ENCODE assay signal across 10 cellular contexts in genomic region chr20:45343445-45343866, GRCh38. TPM values are rescaled to one million over a fixed set of nuclear protein-coding genes. Genes with fewer than 3 reads are reported as not detected.
A peak's percentile ranks its signal among the peaks of the same experiment; 100 is the strongest.
DNase-seq lines count a peak whose midpoint lies in the region; ATAC-seq and TF ChIP-seq lines count a peak whose summit lies in the region.
"Had no signal": no experiment of that assay in that cellular context is flagged by ENCODE, and none has a peak within 500 bp of the region (broad histone marks: within the 10 kb centered on the region; RNA-seq: fewer than 3 reads in every experiment).

No MANE protein-coding gene starts in this region.

- WGBS in gastroesophageal sphincter (ENCODE audit: low coverage in 1 of 2), 2 donors, result 7 to 60% methylated on average over 1 to 2 of the region's 2 CpGs

- H3K27ac ChIP-seq in PC-9 (peak overlapping the region; percentile 92), gastroesophageal sphincter (peak overlapping the region; percentile 85 to 96 (median 95)), skin epidermis (peak overlapping the region in 18 of 21 experiments; percentile 7 to 95 (median 77))

- H3K9me3 ChIP-seq in PC-9 (ENCODE audit: insufficient read depth, low read depth), result no peaks in the 10 kb centered on the region
- no peaks in the 10 kb centered on the region for H3K9me3 ChIP-seq in gastroesophageal sphincter

- TF ChIP-seq POLR2A in gastroesophageal sphincter (IDR thresholded peaks at IDR 0.05), result no peak

- peak overlapping the region; percentile 94 for H3K27ac Mint-ChIP-seq in HFFc6

- peaks cover 40% of the 10 kb centered on the region for H3K36me3 Mint-ChIP-seq in HFFc6 (ENCODE audit: low read depth)

- H3K9me2 ChIP-seq in PC-9 (ENCODE audit: insufficient read depth), result no peaks in the 10 kb centered on the region

- peaks cover 72% of the 10 kb centered on the region for H3F3A ChIP-seq in PC-9 (ENCODE audit: insufficient read depth, low read depth)

- in situ Hi-C loops in KBM-7 (cut with MboI; ENCODE audit: low pct_unique_long_range_greater_than_20kb, low sequenced_read_pairs), result no loop called here

- no peaks in the 10 kb centered on the region; the same call in none of the 2 replicates for H3K27me3 Mint-ChIP-seq in HFFc6 (ENCODE audit: insufficient read depth)

- H3K4me1 Mint-ChIP-seq in HFFc6 (ENCODE audit: low read depth), result peaks cover 87% of the 10 kb centered on the region

- H3K36me3 ChIP-seq in PC-9 (ENCODE audit: low read depth), result peaks cover 26% of the 10 kb centered on the region; the same call in 1 of the 2 replicates
- no peaks in the 10 kb centered on the region for H3K36me3 ChIP-seq in gastroesophageal sphincter

- POLR2A ChIA-PET in PC-9 (lab: Charles Lee; ENCODE audit: unreplicated experiment), result interaction anchor here (0.5 to 1.2 kb wide), 5 partner anchors 16 to 383 kb away, joined by 3 to 11 read pairs (median 3); partner anchors contain the start of gene TOMM34

- H3K79me2 ChIP-seq in PC-9 (ENCODE audit: low read depth), result peaks cover 91% of the 10 kb centered on the region

- H3K9me3 Mint-ChIP-seq in HFFc6, result no peaks in the 10 kb centered on the region
- H3K9me3 Mint-ChIP-seq: neural crest cell had no signal

- no peak for ATAC-seq in gastroesophageal sphincter
- ATAC-seq in GM21619 (IDR thresholded peaks at IDR 0.05; ENCODE audit: unreplicated experiment), result no peak
- ATAC-seq in HG03108 (IDR thresholded peaks at IDR 0.05; ENCODE audit: unreplicated experiment), result no peak

- H3K4me1 ChIP-seq in PC-9 (replicated peaks; ENCODE audit: insufficient read depth) (peaks cover 85% of the 10 kb centered on the region), gastroesophageal sphincter (peaks cover 11 to 92% (median 71%) of the 10 kb centered on the region in 3 donors)

- peak overlapping the region; percentile 93 for H3K4me2 ChIP-seq in PC-9

- peak overlapping the region; percentile 99 for H3K4me3 Mint-ChIP-seq in HFFc6

- H4K20me1 ChIP-seq in PC-9 (ENCODE audit: insufficient read depth), result peaks cover 6% of the 10 kb centered on the region; the same call in 1 of the 2 replicates

- DNase-seq in HFFc6, result no peak
- DNase-seq in PC-9, result peak; percentile 34 to 83
- DNase-seq in activated CD8-positive, alpha-beta memory T cell treated with anti-CD3 and anti-CD28 coated beads, Interleukin-2, amount 50 U/mL, for 48 hours, result no peak
- DNase-seq in KBM-7, result no peak

- H2AFZ ChIP-seq in PC-9, result no peak overlapping the region

- TF ChIP-seq CTCF in HFFc6 (IDR thresholded peaks at IDR 0.05) (no peak), PC-9 (conservative IDR thresholded peaks at IDR 0.05) (no peak), gastroesophageal sphincter (IDR thresholded peaks at IDR 0.05) (no peak)

- CTCF ChIA-PET in PC-9 (lab: Charles Lee), result no interaction called here

- intact Hi-C loops in PC-9 (cut with micrococcal nuclease; ENCODE audit: unreplicated experiment), result no loop called here

- H3K4me3 ChIP-seq in PC-9 (peak overlapping the region; percentile 76), gastroesophageal sphincter (peak overlapping the region in 1 of 2 donors; percentile 80), skin epidermis (peak overlapping the region in 2 of 7 experiments; percentile 7 to 77)

- no TSS peak for BruUV-seq in PC-9 (replicated peaks; lab: Mats Ljungman, UMichigan)

- H3K27me3 ChIP-seq in PC-9 (ENCODE audit: insufficient read depth, low read depth) (no peaks in the 10 kb centered on the region), gastroesophageal sphincter (no peaks in the 10 kb centered on the region)

- TF ChIP-seq EP300 in gastroesophageal sphincter (IDR thresholded peaks at IDR 0.05), result no peak

RNA-seq across cellular contexts. Expression of gene SDC4, which starts 4.8 kb away (rescaled TPM):
- total RNA-seq in HFFc6 (2021; fragmentation: NEBNext Ultra II Directional; extraction: Animal tissue kit (Norgen Biotek cat#: 25700)), result 100 to 1,000 TPM; 122 to 146 (median 135) TPM
- total RNA-seq in PC-9 (2021), result 114 and 117 TPM in 2 replicates
- 100 to 1,000 TPM in 1 of 4 donors, 10 to 100 TPM in 3; 75.1 to 182 (median 84.2) TPM for total RNA-seq in gastroesophageal sphincter

RNA-seq across cellular contexts. Expression of gene SYS1, which starts 19.5 kb away (rescaled TPM):
- 10 to 100 TPM; 22.9 to 34.1 (median 27.6) TPM for total RNA-seq in HFFc6 (2021; fragmentation: NEBNext Ultra II Directional; extraction: Animal tissue kit (Norgen Biotek cat#: 25700))
- total RNA-seq in PC-9 (2021), result 35.1 and 38.8 TPM in 2 replicates
- 10 to 100 TPM; 29.3 to 55.3 (median 34.7) TPM for total RNA-seq in gastroesophageal sphincter

RNA-seq across cellular contexts. Expression of gene TP53TG5, which starts 34.7 kb away (rescaled TPM):
- total RNA-seq in HFFc6 (2021; fragmentation: NEBNext Ultra II Directional; extraction: Animal tissue kit (Norgen Biotek cat#: 25700)), result not detected
- total RNA-seq in PC-9 (2021), result 0.23 TPM in 1 of 2 replicates, not detected in the other
- not detected for total RNA-seq in gastroesophageal sphincter
- total RNA-seq: neural crest cell, SK-MEL-5 had no signal

RNA-seq across cellular contexts. Expression of gene MATN4, which starts 35.4 kb away (rescaled TPM):
- not detected for total RNA-seq in HFFc6 (2021; fragmentation: NEBNext Ultra II Directional; extraction: Animal tissue kit (Norgen Biotek cat#: 25700))
- total RNA-seq in PC-9 (2021), result 0.33 and 0.60 TPM in 2 replicates
- not detected for total RNA-seq in gastroesophageal sphincter
- total RNA-seq: neural crest cell had no signal

RNA-seq across cellular contexts. Expression of gene RBPJL, which starts 36.8 kb away (rescaled TPM):
- total RNA-seq in HFFc6 (2021; fragmentation: NEBNext Ultra II Directional; extraction: Animal tissue kit (Norgen Biotek cat#: 25700)), result not detected
- total RNA-seq in PC-9 (2021) (not detected in 2 replicates), gastroesophageal sphincter (not detected)
- total RNA-seq: neural crest cell, SK-MEL-5 had no signal

Comparison
In these comparisons a context has a peak if more than half of its experiments do, and no peak if none do; other contexts are left out.
1. DNase-seq: peak in PC-9 (2 of 2); none in HFFc6 (single experiment), activated CD8-positive, alpha-beta memory T cell treated with anti-CD3 and anti-CD28 coated beads, Interleukin-2, amount 50 U/mL, for 48 hours (single experiment) and KBM-7 (single experiment).
2. Peak in every context shown above with its lines, with median percentiles within 50 percentile points of each other: H3K27ac ChIP-seq.